Comparison of ENCODE assay signal across 8 cellular contexts in the genomic region with DNA sequence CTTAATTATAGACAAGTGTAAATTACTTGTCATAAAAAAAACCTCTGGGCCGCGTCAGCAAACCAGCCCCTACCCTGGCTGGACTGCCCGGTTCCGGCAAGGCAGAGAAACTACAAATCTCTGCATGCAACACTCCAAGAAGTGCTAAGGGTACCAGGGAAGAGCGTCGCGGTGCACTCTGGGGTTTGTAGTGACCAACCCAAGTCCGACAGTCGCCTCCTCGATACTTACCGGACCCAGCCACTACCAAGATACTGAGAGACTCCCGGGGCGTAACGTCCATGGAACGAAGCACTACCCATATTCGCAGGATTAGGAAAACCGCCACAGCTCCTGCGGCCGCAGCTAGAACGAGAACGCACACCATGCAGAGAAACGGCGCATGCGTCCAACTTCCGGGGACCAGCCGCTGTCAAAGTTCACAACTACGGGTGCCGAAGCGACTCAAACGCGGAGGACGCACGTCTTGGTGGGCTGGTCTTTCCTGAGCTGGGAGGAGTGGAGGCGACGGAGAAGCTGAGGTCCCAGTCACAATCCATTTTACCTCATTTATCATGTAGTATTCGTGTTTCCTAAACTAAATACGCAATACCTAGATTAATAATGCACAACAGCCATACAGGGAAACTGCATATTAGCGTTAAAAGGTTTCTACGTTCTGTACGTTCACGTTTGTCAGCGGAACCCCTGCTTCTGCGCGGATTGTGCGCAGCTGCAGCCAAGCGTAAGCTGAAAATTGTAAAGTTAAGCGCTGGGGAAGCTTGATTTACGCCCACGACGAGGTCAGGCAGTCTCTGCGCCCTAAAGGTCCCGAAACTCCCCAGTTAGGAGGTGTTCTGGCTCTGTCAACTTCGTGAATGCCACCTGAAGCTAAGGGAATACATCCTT. TPM values are rescaled to one million over a fixed set of nuclear protein-coding genes. Genes with fewer than 3 reads are reported as not detected.
DNase-seq lines count a peak whose midpoint lies in the region; ATAC-seq lines count a peak whose summit lies in the region.

ALG14 (minus strand) TSS at position 420 of the 888 bp plus-strand sequence; CDS start at position 367, 53 bp downstream.

- peak within 1 kb of the TSS; percentile 97 for H3K27ac Mint-ChIP-seq in dendritic cell treated with granulocyte-macrophage colony-stimulating factor and Interleukin-4, amounts not matched to agents 40 ng/mL and 50 ng/mL, for 4 days

- ATAC-seq in GM19372 (IDR thresholded peaks at IDR 0.05; ENCODE audit: low read depth, unreplicated experiment) (peak; percentile 95), HG03521 (IDR thresholded peaks at IDR 0.05; ENCODE audit: unreplicated experiment) (peak; percentile 95), left lobe of liver (peak; percentile 90)

- peaks cover 11% of the 10 kb centered on the region for H3K27me3 Mint-ChIP-seq in dendritic cell treated with granulocyte-macrophage colony-stimulating factor and Interleukin-4, amounts not matched to agents 40 ng/mL and 50 ng/mL, for 4 days

- peaks cover 13% of the 10 kb centered on the region for H3K36me3 Mint-ChIP-seq in dendritic cell treated with granulocyte-macrophage colony-stimulating factor and Interleukin-4, amounts not matched to agents 40 ng/mL and 50 ng/mL, for 4 days (ENCODE audit: low read depth)

- peak within 1 kb of the TSS; percentile 98 for H3K4me3 Mint-ChIP-seq in dendritic cell treated with granulocyte-macrophage colony-stimulating factor and Interleukin-4, amounts not matched to agents 40 ng/mL and 50 ng/mL, for 4 days

- H3K9me3 Mint-ChIP-seq in dendritic cell treated with granulocyte-macrophage colony-stimulating factor and Interleukin-4, amounts not matched to agents 40 ng/mL and 50 ng/mL, for 4 days = no peaks in the 10 kb centered on the region

- peaks cover 9% of the 10 kb centered on the region for H3K4me1 Mint-ChIP-seq in dendritic cell treated with granulocyte-macrophage colony-stimulating factor and Interleukin-4, amounts not matched to agents 40 ng/mL and 50 ng/mL, for 4 days (ENCODE audit: low read depth)

- DNase-seq in C1 segment of cervical spinal cord (lab: John Stamatoyannopoulos, UW) (peak; percentile 41 to 95 (median 92)), NCI-H69 (lab: John Stamatoyannopoulos, UW) (peak; percentile 93), left lobe of liver (ENCODE audit: low spot score) (peak; percentile 97)
- DNase-seq in activated CD4-positive, alpha-beta T cell treated with anti-CD3 and anti-CD28 coated beads, Interleukin-2, amount 50 U/mL, for 1 hour = peak; percentile 90
- peak; percentile 91 to 92 for DNase-seq in stimulated activated CD4-positive, alpha-beta T cell treated with anti-CD3 and anti-CD28 coated beads, Interleukin-2, amount 100 ng/mL, for 24 hours

- intact Hi-C loops in dendritic cell treated with granulocyte-macrophage colony-stimulating factor and Interleukin-4, amounts not matched to agents 40 ng/mL and 50 ng/mL, for 4 days (cut with micrococcal nuclease) = no loop called here

RNA-seq across cellular contexts. Expression of gene ALG14, which starts in this region (rescaled TPM):
- total RNA-seq in left lobe of liver = 5.4 TPM

Comparison
In these comparisons a context has a peak if more than half of its experiments do, and no peak if none do; other contexts are left out.
1. Peak in every context shown above with its lines: DNase-seq and ATAC-seq.